ENCODE assay signal across 8 cellular contexts in genomic region chr10:27099916-27100799, GRCh38.
A peak's percentile ranks its signal among the peaks of the same experiment; 100 is the strongest.
DNase-seq lines count a peak whose midpoint lies in the region; ATAC-seq lines count a peak whose summit lies in the region.

Gene ANKRD26 (minus strand): TSS chr10:27100494. CDS start chr10:27100326, 168 bp downstream.

- H3K4me1 ChIP-seq in effector memory CD4-positive, alpha-beta T cell (ENCODE audit: control insufficient read depth, insufficient read depth, low read length, poor library complexity, severe bottlenecking), result peaks cover 9% of the 10 kb centered on the region

- DNase-seq in COLO668 (lab: John Stamatoyannopoulos, UW; ENCODE audit: unreplicated experiment) (peak; percentile 95), HS-5 (ENCODE audit: low read depth) (peak; percentile 65), NK-92 (lab: John Stamatoyannopoulos, UW; ENCODE audit: unreplicated experiment) (peak; percentile 67), medulla oblongata (ENCODE audit: extremely low spot score) (peak; percentile 99)
- peak; percentile 91 to 93 for DNase-seq in activated CD8-positive, alpha-beta memory T cell treated with anti-CD3 and anti-CD28 coated beads for 4 hours (ENCODE audit: low read depth in 2 of 2)
- peak; percentile 93 to 97 (median 97) for DNase-seq in effector memory CD4-positive, alpha-beta T cell
- DNase-seq in stimulated activated CD4-positive, alpha-beta T cell treated with anti-CD3 and anti-CD28 coated beads, TNF-alpha, amount 100 ng/mL, for 48 hours (ENCODE audit: low read depth in 3 of 3), result peak; percentile 92 to 96 (median 93)

- peak within 1 kb of the TSS; percentile 89 for H3K4me3 ChIP-seq in effector memory CD4-positive, alpha-beta T cell (ENCODE audit: insufficient read depth, low read depth, low read length, poor library complexity, severe bottlenecking)

- H3K27ac ChIP-seq in effector memory CD4-positive, alpha-beta T cell (ENCODE audit: insufficient read depth, low read length, poor library complexity, severe bottlenecking), result peak within 1 kb of the TSS; percentile 88

- H3K27me3 ChIP-seq in effector memory CD4-positive, alpha-beta T cell (replicated peaks; ENCODE audit: control insufficient read depth, insufficient read depth, low read length, poor library complexity, severe bottlenecking), result no peaks in the 10 kb centered on the region

- no peaks in the 10 kb centered on the region for H3K36me3 ChIP-seq in effector memory CD4-positive, alpha-beta T cell (ENCODE audit: control insufficient read depth, insufficient read depth, low read length)

- peak; percentile 78 for ATAC-seq in GM19468 (IDR thresholded peaks at IDR 0.05; ENCODE audit: extremely low read depth, unreplicated experiment)

- H3K9me3 ChIP-seq in effector memory CD4-positive, alpha-beta T cell (ENCODE audit: control insufficient read depth, low read length), result no peaks in the 10 kb centered on the region

Comparison
In these comparisons a context has a peak if more than half of its experiments do, and no peak if none do; other contexts are left out.
1. Peak in every context shown above with its lines: DNase-seq, ATAC-seq, H3K4me3 ChIP-seq and H3K27ac ChIP-seq.